ENCODE assay signal across 12 cellular contexts in genomic region chr16:4090476-4090875, GRCh38. TPM values are rescaled to one million over a fixed set of nuclear protein-coding genes. Genes with fewer than 3 reads are reported as not detected.
DNase-seq lines count a peak whose midpoint lies in the region; ATAC-seq and TF ChIP-seq lines count a peak whose summit lies in the region.
"Had no signal": no experiment of that assay in that cellular context is flagged by ENCODE, and none has a peak within 500 bp of the region (broad histone marks: within the 10 kb centered on the region; RNA-seq: fewer than 3 reads in every experiment).

No MANE protein-coding gene starts in this region.

- no peaks in the 10 kb centered on the region for H3K36me3 Mint-ChIP-seq in osteocyte (ENCODE audit: unreplicated experiment)
- no peaks in the 10 kb centered on the region for H3K36me3 Mint-ChIP-seq in activated naive CD4-positive, alpha-beta T cell treated with anti-CD3 and anti-CD28 coated beads, Interleukin-2, amount 10 ng/mL, durations not matched to agents 7 days and 5 days

- H3K9me3 ChIP-seq in right cardiac atrium (ENCODE audit: control insufficient read depth, low read length), result no peaks in the 10 kb centered on the region
- H3K9me3 ChIP-seq: vagina had no signal

- ATAC-seq in right cardiac atrium, result peak; percentile 80 to 86
- ATAC-seq in GM19328 (IDR thresholded peaks at IDR 0.05; ENCODE audit: unreplicated experiment), result no peak
- no peak for ATAC-seq in GM18907 (IDR thresholded peaks at IDR 0.05; ENCODE audit: unreplicated experiment)

- TF ChIP-seq CTCF in osteocyte (IDR thresholded peaks at IDR 0.05), result no peak

- H3K4me3 Mint-ChIP-seq in osteocyte (ENCODE audit: unreplicated experiment), result no peak overlapping the region
- no peak overlapping the region for H3K4me3 Mint-ChIP-seq in activated naive CD4-positive, alpha-beta T cell treated with anti-CD3 and anti-CD28 coated beads, Interleukin-2, amount 10 ng/mL, durations not matched to agents 7 days and 5 days

- CTCF ChIA-PET in activated naive CD4-positive, alpha-beta T cell treated with anti-CD3 and anti-CD28 coated beads, Interleukin-2, amount 10 ng/mL, durations not matched to agents 7 days and 5 days (lab: Charles Lee), result no interaction called here

- peak overlapping the region; percentile 40 for H3K27ac ChIP-seq in right cardiac atrium (ENCODE audit: low read length)
- H3K27ac ChIP-seq: vagina had no signal

- intact Hi-C loops in right cardiac atrium (cut with DNase I), result no loop called here

- no peaks in the 10 kb centered on the region for H3K9me3 Mint-ChIP-seq in osteocyte (ENCODE audit: unreplicated experiment)
- H3K9me3 Mint-ChIP-seq in activated naive CD4-positive, alpha-beta T cell treated with anti-CD3 and anti-CD28 coated beads, Interleukin-2, amount 10 ng/mL, durations not matched to agents 7 days and 5 days, result no peaks in the 10 kb centered on the region

- peak overlapping the region; percentile 89 for H3K27ac Mint-ChIP-seq in osteocyte (ENCODE audit: unreplicated experiment)
- no peak overlapping the region for H3K27ac Mint-ChIP-seq in activated naive CD4-positive, alpha-beta T cell treated with anti-CD3 and anti-CD28 coated beads, Interleukin-2, amount 10 ng/mL, durations not matched to agents 7 days and 5 days

- peaks cover 3% of the 10 kb centered on the region for H3K4me1 ChIP-seq in right cardiac atrium (ENCODE audit: control insufficient read depth, insufficient read depth, low read length)

- no peaks in the 10 kb centered on the region for H3K27me3 ChIP-seq in right cardiac atrium (ENCODE audit: control insufficient read depth, insufficient read depth)
- H3K27me3 ChIP-seq: vagina had no signal

- DNase-seq in AG20443 (ENCODE audit: low spot score) (peak; percentile 44), cerebellar cortex (ENCODE audit: low spot score) (peak; percentile 59), right cardiac atrium (peak; percentile 58 to 87 (median 84)), osteocyte (ENCODE audit: extremely low spot score, unreplicated experiment) (no peak), HUDEP-2 (lab: John Stamatoyannopoulos, UW; ENCODE audit: unreplicated experiment in 76 of 76) (no peak)
- no peak for DNase-seq in activated naive CD4-positive, alpha-beta T cell treated with anti-CD3 and anti-CD28 coated beads, Interleukin-2, amount 10 ng/mL, durations not matched to agents 7 days and 5 days
- DNase-seq: GDM1, Karpas-422, NCI-H345 had no signal

- no peaks in the 10 kb centered on the region for H3K27me3 Mint-ChIP-seq in osteocyte (ENCODE audit: unreplicated experiment)
- H3K27me3 Mint-ChIP-seq in activated naive CD4-positive, alpha-beta T cell treated with anti-CD3 and anti-CD28 coated beads, Interleukin-2, amount 10 ng/mL, durations not matched to agents 7 days and 5 days, result peaks cover 14% of the 10 kb centered on the region

- H3K4me3 ChIP-seq in right cardiac atrium (ENCODE audit: low read length), result no peak overlapping the region
- H3K4me3 ChIP-seq: vagina had no signal

- peaks cover 35% of the 10 kb centered on the region for H3K4me1 Mint-ChIP-seq in osteocyte (ENCODE audit: unreplicated experiment)
- H3K4me1 Mint-ChIP-seq in activated naive CD4-positive, alpha-beta T cell treated with anti-CD3 and anti-CD28 coated beads, Interleukin-2, amount 10 ng/mL, durations not matched to agents 7 days and 5 days, result peaks cover 5% of the 10 kb centered on the region

- 4% methylated on average over 10 of the region's 10 CpGs for WGBS in right cardiac atrium

RNA-seq across cellular contexts. Expression of gene ADCY9, which starts 25.8 kb away (rescaled TPM):
- 10 to 100 TPM; 25.9 to 31.4 (median 28.9) TPM for total RNA-seq in right cardiac atrium
- polyA plus RNA-seq in right cardiac atrium, result 13.0 TPM
- total RNA-seq in osteocyte, result 25.3 and 26.9 TPM in 2 replicates

Comparison
In these comparisons a context has a peak if more than half of its experiments do, and no peak if none do; other contexts are left out.
1. DNase-seq: peak in AG20443 (single experiment), cerebellar cortex (single experiment) and right cardiac atrium (3 of 3); none in osteocyte (single experiment), activated naive CD4-positive, alpha-beta T cell treated with anti-CD3 and anti-CD28 coated beads, Interleukin-2, amount 10 ng/mL, durations not matched to agents 7 days and 5 days (single experiment) and HUDEP-2 (0 of 76).
2. ATAC-seq: peak in right cardiac atrium (2 of 2); none in GM19328 (single experiment) and GM18907 (single experiment).